In the genomic region with DNA sequence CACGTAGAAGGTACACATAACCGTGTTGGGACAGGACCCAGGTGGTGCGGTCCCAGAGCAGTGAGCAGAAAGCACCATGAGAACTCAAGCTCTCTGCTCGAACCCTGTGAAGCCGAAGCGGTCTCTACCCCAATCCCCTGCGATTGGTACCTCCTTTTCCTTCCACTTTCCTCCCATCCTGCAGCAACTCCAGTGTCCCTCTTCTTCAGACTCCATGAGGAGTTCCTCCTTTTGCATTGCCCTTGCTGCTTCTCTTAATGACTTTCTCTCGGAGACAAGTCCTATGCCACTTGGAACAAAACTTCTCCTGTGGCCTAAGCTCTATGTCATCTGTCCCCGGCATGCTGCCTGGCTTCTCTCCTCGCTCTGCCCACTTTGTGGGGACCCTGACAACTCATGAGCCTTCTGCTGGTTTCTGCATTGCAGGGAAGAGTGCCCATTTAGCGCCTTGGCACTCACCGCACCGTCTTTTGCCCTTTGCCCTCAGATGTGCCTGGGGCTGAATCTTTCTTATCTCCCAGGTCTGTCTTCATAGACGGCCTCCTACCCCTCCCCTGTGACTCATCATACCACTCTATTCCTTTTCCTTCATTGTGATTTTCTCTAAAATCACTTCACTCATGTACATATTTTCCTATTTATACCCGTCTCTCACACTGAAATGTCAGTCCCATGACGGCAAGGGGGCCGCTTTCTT, we compare ENCODE assay signal across 25 cellular contexts. TPM values are rescaled to one million over a fixed set of nuclear protein-coding genes. Genes with fewer than 3 reads are reported as not detected.
A peak's percentile ranks its signal among the peaks of the same experiment; 100 is the strongest.
DNase-seq lines count a peak whose midpoint lies in the region; ATAC-seq, FAIRE-seq and TF ChIP-seq lines count a peak whose summit lies in the region.
"Had no signal": no experiment of that assay in that cellular context is flagged by ENCODE, and none has a peak within 500 bp of the region (broad histone marks: within the 10 kb centered on the region; RNA-seq: fewer than 3 reads in every experiment).

No MANE protein-coding gene starts in this region.

- no peak for DNase-seq in HepG2 (ENCODE audit: low spot score)
- DNase-seq in right lobe of liver: no peak
- DNase-seq in CD8-positive, alpha-beta memory T cell: no peak
- no peak for DNase-seq in left colon
- DNase-seq in stimulated activated effector memory CD8-positive, alpha-beta T cell treated with anti-CD3 and anti-CD28 coated beads, Interleukin-12 subunit alpha, Interleukin-12 subunit beta, amount 100 ng/mL, for 72 hours (ENCODE audit: low spot score in 2 of 2): no peak
- DNase-seq in endothelial cell (ENCODE audit: low spot score): no peak
- no peak for DNase-seq in progenitor cell of endocrine pancreas (ENCODE audit: low spot score, unreplicated experiment)
- no peak for DNase-seq in posterior vena cava (ENCODE audit: low spot score)
- DNase-seq: ACHN, HCEC 1CT, NCI-H1048, NCI-H1436, NCI-H2029, NCI-H2171, NCI-H526, PC-3 had no signal

- POLR2A ChIA-PET in HepG2 (lab: Yijun Ruan, JAX): no interaction called here
- POLR2A ChIA-PET in CD8-positive, alpha-beta memory T cell (lab: Charles Lee): interaction anchor here (0.9 kb wide), 1 partner anchor 11 kb away, joined by 5 read pairs; no protein-coding TSS in a partner anchor

- peaks cover 74 to 95% (median 95%) of the 10 kb centered on the region in 3 donors for H3K4me1 Mint-ChIP-seq in CD8-positive, alpha-beta memory T cell
- peaks cover 86% of the 10 kb centered on the region for H3K4me1 Mint-ChIP-seq in stimulated activated effector memory CD8-positive, alpha-beta T cell treated with anti-CD3 and anti-CD28 coated beads, Interleukin-12 subunit alpha, Interleukin-12 subunit beta, amount 100 ng/mL, for 72 hours
- H3K4me1 Mint-ChIP-seq in endothelial cell (ENCODE audit: unreplicated experiment) (peaks cover 34% of the 10 kb centered on the region), progenitor cell of endocrine pancreas (ENCODE audit: low read depth) (no peaks in the 10 kb centered on the region)

- H3K4me3 Mint-ChIP-seq in CD8-positive, alpha-beta memory T cell: peak overlapping the region in 2 of 7 donors; percentile 0 to 3
- no peak overlapping the region for H3K4me3 Mint-ChIP-seq in stimulated activated effector memory CD8-positive, alpha-beta T cell treated with anti-CD3 and anti-CD28 coated beads, Interleukin-12 subunit alpha, Interleukin-12 subunit beta, amount 100 ng/mL, for 72 hours
- H3K4me3 Mint-ChIP-seq in endothelial cell (ENCODE audit: unreplicated experiment) (no peak overlapping the region), progenitor cell of endocrine pancreas (ENCODE audit: low read depth) (no peak overlapping the region)
- H3K4me3 Mint-ChIP-seq: CD14-positive monocyte, GM23338, IgD-negative memory B cell had no signal

- H3K9ac ChIP-seq in HepG2 (ENCODE audit: insufficient read depth, low read depth, low read length): no peak overlapping the region

- CTCF ChIA-PET in HepG2 (lab: Yijun Ruan, JAX; ENCODE audit: low intra/inter-chr PET ratio, low total read pairs): no interaction called here
- CTCF ChIA-PET in CD8-positive, alpha-beta memory T cell (lab: Charles Lee): interaction anchor here (0.9 to 3.3 kb wide), 4 partner anchors 11 to 67 kb away, joined by 3 to 15 read pairs (median 4); no protein-coding TSS in a partner anchor

- H2AFZ ChIP-seq in HepG2 (ENCODE audit: low read length): no peak overlapping the region
- H2AFZ ChIP-seq: GM23338 had no signal

- no peak for ATAC-seq in HepG2
- ATAC-seq in right lobe of liver: no peak
- peak; percentile 79 for ATAC-seq in left colon
- no peak for ATAC-seq in stimulated activated effector memory CD8-positive, alpha-beta T cell treated with anti-CD3 and anti-CD28 coated beads, Interleukin-12 subunit alpha, Interleukin-12 subunit beta, amount 100 ng/mL, for 72 hours
- ATAC-seq: GM23338, PC-3 had no signal

- H3K4me2 ChIP-seq in HepG2 (ENCODE audit: low read depth, low read length): no peak overlapping the region
- H3K4me2 ChIP-seq: GM23338 had no signal

- no peak for TF ChIP-seq CTCF in HepG2 (CRISPR knock-in tag; IDR thresholded peaks at IDR 0.05)
- no peak for TF ChIP-seq CTCF in right lobe of liver (IDR thresholded peaks at IDR 0.05)
- no peak for TF ChIP-seq CTCF in endothelial cell (IDR thresholded peaks at IDR 0.05; ENCODE audit: unreplicated experiment)
- TF ChIP-seq CTCF in progenitor cell of endocrine pancreas (IDR thresholded peaks at IDR 0.05; ENCODE audit: unreplicated experiment): no peak

- H3K27me3 Mint-ChIP-seq in CD8-positive, alpha-beta memory T cell: peaks cover 0 to 1% of the 10 kb centered on the region in 2 donors
- H3K27me3 Mint-ChIP-seq in endothelial cell (ENCODE audit: unreplicated experiment) (peaks cover 13% of the 10 kb centered on the region), progenitor cell of endocrine pancreas (peaks cover 41% of the 10 kb centered on the region)

- in situ Hi-C loops in HepG2 (cut with HindIII; ENCODE audit: extremely low pct_ligation_motif_present, low pct_unique_long_range_greater_than_20kb): no loop called here

- no peaks in the 10 kb centered on the region for H3K36me3 ChIP-seq in HepG2 (replicated peaks in 1 of 2; ENCODE audit: control insufficient read depth in 1 of 2, insufficient read depth in 2 of 2, low read length in 2 of 2)
- no peaks in the 10 kb centered on the region for H3K36me3 ChIP-seq in right lobe of liver
- no peaks in the 10 kb centered on the region for H3K36me3 ChIP-seq in CD8-positive, alpha-beta memory T cell (ENCODE audit: insufficient read depth, low read length)

- no peak for FAIRE-seq in HepG2 (lab: Jason Lieb, UNC)
- FAIRE-seq: GM12891, GM19239 had no signal

- no peak for TF ChIP-seq RAD21 in HepG2 (CRISPR knock-in tag; IDR thresholded peaks at IDR 0.05)

- TF ChIP-seq EP300 in HepG2 (IDR thresholded peaks at IDR 0.05; ENCODE audit: low read depth in 2 of 2, low read length in 2 of 2): no peak
- no peak for TF ChIP-seq EP300 in HepG2 (CRISPR knock-in tag; IDR thresholded peaks at IDR 0.05; ENCODE audit: borderline replicate concordance)

- peaks cover 2 to 44% of the 10 kb centered on the region in 2 experiments; a peak in 4 of 5 replicates for H3K27me3 ChIP-seq in HepG2 (ENCODE audit: control insufficient read depth in 1 of 2, insufficient read depth in 2 of 2, low read length in 2 of 2)
- no peaks in the 10 kb centered on the region for H3K27me3 ChIP-seq in right lobe of liver
- H3K27me3 ChIP-seq in CD8-positive, alpha-beta memory T cell (ENCODE audit: insufficient read depth, low read length, poor library complexity, severe bottlenecking): no peaks in the 10 kb centered on the region

- H3K27ac ChIP-seq in HepG2 (ENCODE audit: extremely low read length, insufficient read depth, low read length) (no peak overlapping the region), right lobe of liver (no peak overlapping the region)
- H3K27ac ChIP-seq in CD8-positive, alpha-beta memory T cell (ENCODE audit: low read depth, low read length): no peak overlapping the region
- H3K27ac ChIP-seq: HL-60, RWPE1 had no signal

- BruUV-seq in HepG2 (replicated peaks; lab: Mats Ljungman, UMichigan): no TSS peak

- intact Hi-C loops in HepG2 (cut with micrococcal nuclease; ENCODE audit: unreplicated experiment): no loop called here
- intact Hi-C loops in right lobe of liver (cut with DNase I): no loop called here
- intact Hi-C loops in left colon (cut with DNase I, micrococcal nuclease): no loop called here
- intact Hi-C loops in posterior vena cava (cut with DNase I): loop anchor here in 1 of 2 donors (5.0 kb wide), 1 partner anchor 862 kb away; no protein-coding TSS in a partner anchor

- WGBS in HepG2 (ENCODE audit: low lambda C conversion rate): 16% methylated on average over 17 of the region's 17 CpGs
- 73% methylated on average over 14 of the region's 17 CpGs for WGBS in right lobe of liver (ENCODE audit: insufficient coverage, low coverage, low lambda C conversion rate, missing lambda C conversion rate)

- no peaks in the 10 kb centered on the region for H3K79me2 ChIP-seq in HepG2 (ENCODE audit: insufficient read depth, low read length)

- H3K27ac Mint-ChIP-seq in CD8-positive, alpha-beta memory T cell: peak overlapping the region in 7 of 8 donors; percentile 9 to 88 (median 77)
- H3K27ac Mint-ChIP-seq in stimulated activated effector memory CD8-positive, alpha-beta T cell treated with anti-CD3 and anti-CD28 coated beads, Interleukin-12 subunit alpha, Interleukin-12 subunit beta, amount 100 ng/mL, for 72 hours: peak overlapping the region; percentile 17
- H3K27ac Mint-ChIP-seq in endothelial cell (ENCODE audit: unreplicated experiment) (no peak overlapping the region), progenitor cell of endocrine pancreas (no peak overlapping the region)
- H3K27ac Mint-ChIP-seq: GM23338, IgD-negative memory B cell had no signal

- TF ChIP-seq POLR2A in HepG2 (IDR thresholded peaks at IDR 0.05; ENCODE audit: insufficient read depth in 1 of 2, low read depth in 2 of 2, low read length in 2 of 2): no peak
- no peak for TF ChIP-seq POLR2A in right lobe of liver (IDR thresholded peaks at IDR 0.05)

- no peaks in the 10 kb centered on the region for H3K4me1 ChIP-seq in HepG2 (ENCODE audit: insufficient read depth, low read length)
- H3K4me1 ChIP-seq in right lobe of liver: peaks cover 0 to 5% (median 0%) of the 10 kb centered on the region in 4 donors
- peaks cover 85% of the 10 kb centered on the region for H3K4me1 ChIP-seq in CD8-positive, alpha-beta memory T cell (ENCODE audit: insufficient read depth, low read length)

- no peaks in the 10 kb centered on the region for H3K9me3 Mint-ChIP-seq in CD8-positive, alpha-beta memory T cell
- no peaks in the 10 kb centered on the region for H3K9me3 Mint-ChIP-seq in stimulated activated effector memory CD8-positive, alpha-beta T cell treated with anti-CD3 and anti-CD28 coated beads, Interleukin-12 subunit alpha, Interleukin-12 subunit beta, amount 100 ng/mL, for 72 hours
- H3K9me3 Mint-ChIP-seq in endothelial cell (ENCODE audit: unreplicated experiment) (no peaks in the 10 kb centered on the region), progenitor cell of endocrine pancreas (ENCODE audit: low read depth) (no peaks in the 10 kb centered on the region)
- H3K9me3 Mint-ChIP-seq: GM23338 had no signal

- no peaks in the 10 kb centered on the region for H3K9me3 ChIP-seq in HepG2 (ENCODE audit: low read length)
- no peaks in the 10 kb centered on the region for H3K9me3 ChIP-seq in right lobe of liver
- H3K9me3 ChIP-seq in CD8-positive, alpha-beta memory T cell (ENCODE audit: low read length): no peaks in the 10 kb centered on the region

- H3K4me3 ChIP-seq in HepG2 (replicated peaks in 1 of 3; ENCODE audit: insufficient read depth in 1 of 3, low read depth in 2 of 3, low read length in 3 of 3): no peak overlapping the region
- no peak overlapping the region for H3K4me3 ChIP-seq in right lobe of liver
- H3K4me3 ChIP-seq in CD8-positive, alpha-beta memory T cell (ENCODE audit: low read length): no peak overlapping the region
- H3K4me3 ChIP-seq: GM23338 had no signal

- peaks cover 3% of the 10 kb centered on the region; the same call in 1 of the 2 replicates for H4K20me1 ChIP-seq in HepG2 (ENCODE audit: insufficient read depth, low read length)

- H3K36me3 Mint-ChIP-seq in CD8-positive, alpha-beta memory T cell: peaks cover under 1 to 12% (median 9%) of the 10 kb centered on the region in 3 donors
- peaks cover 9% of the 10 kb centered on the region for H3K36me3 Mint-ChIP-seq in stimulated activated effector memory CD8-positive, alpha-beta T cell treated with anti-CD3 and anti-CD28 coated beads, Interleukin-12 subunit alpha, Interleukin-12 subunit beta, amount 100 ng/mL, for 72 hours
- H3K36me3 Mint-ChIP-seq in endothelial cell (ENCODE audit: low read depth, unreplicated experiment) (no peaks in the 10 kb centered on the region), progenitor cell of endocrine pancreas (ENCODE audit: insufficient read depth) (no peaks in the 10 kb centered on the region)
- H3K36me3 Mint-ChIP-seq: CD14-positive monocyte, IgD-negative memory B cell had no signal

RNA-seq across cellular contexts. Expression of gene ZNF831, which starts 9.2 kb away (rescaled TPM):
- total RNA-seq in HepG2 (2016; rRNA removed; fragmentation: Illumina TruSeq; extraction: Trizol): not detected in 2 replicates
- total RNA-seq in HepG2 (2016; cell fraction: cytosol; rRNA removed; fragmentation: Illumina TruSeq; extraction: Trizol; ENCODE audit: low read depth): not detected in 2 replicates
- not detected in 2 replicates for total RNA-seq in HepG2 (2016; cell fraction: insoluble cytoplasmic fraction; rRNA removed; fragmentation: Illumina TruSeq; extraction: Trizol)
- total RNA-seq in HepG2 (2016; cell fraction: membrane; rRNA removed; fragmentation: Illumina TruSeq; extraction: Trizol): not detected in 2 replicates
- total RNA-seq in HepG2 (2016; cell fraction: nucleus; rRNA removed; fragmentation: Illumina TruSeq; extraction: Trizol): not detected in 2 replicates
- polyA plus RNA-seq in HepG2 (2011; rRNA removed): not detected in 2 replicates
- polyA plus RNA-seq in HepG2 (2011; cell fraction: cytosol; rRNA removed): not detected in 2 replicates
- polyA plus RNA-seq in HepG2 (2011; cell fraction: nucleus; rRNA removed): not detected in 2 replicates
- polyA plus RNA-seq in HepG2 (2012): not detected in 2 replicates
- not detected in 2 replicates for polyA plus RNA-seq in HepG2 (2016; cell fraction: cytosol; fragmentation: Illumina TruSeq; extraction: Trizol; ENCODE audit: low read depth)
- polyA plus RNA-seq in HepG2 (2016; cell fraction: insoluble cytoplasmic fraction; fragmentation: Illumina TruSeq; extraction: Trizol; ENCODE audit: low read depth): not detected in 2 replicates
- not detected in 2 replicates for polyA plus RNA-seq in HepG2 (2016; cell fraction: membrane; fragmentation: Illumina TruSeq; extraction: Trizol; ENCODE audit: low read depth)
- polyA plus RNA-seq in HepG2 (2016; cell fraction: nucleus; fragmentation: Illumina TruSeq; extraction: Trizol; ENCODE audit: insufficient read depth, low read depth): not detected in 2 replicates
- not detected in 2 replicates for polyA minus RNA-seq in HepG2 (2011; rRNA and poly(A)+ RNA removed; ENCODE audit: low replicate concordance)
- not detected in 2 replicates for polyA minus RNA-seq in HepG2 (2011; cell fraction: cytosol; rRNA and poly(A)+ RNA removed)
- not detected in 2 replicates for polyA minus RNA-seq in HepG2 (2011; cell fraction: nucleus; rRNA and poly(A)+ RNA removed)
- total RNA-seq in right lobe of liver: under 1 TPM; 0.04 to 0.25 (median 0.07) TPM
- 1 to 10 TPM; 6.4 to 6.9 TPM for total RNA-seq in CD8-positive, alpha-beta memory T cell
- polyA plus RNA-seq in CD8-positive, alpha-beta memory T cell: 12.1 TPM
- under 1 TPM; 0.15 to 0.61 TPM for total RNA-seq in left colon
- 0.56 TPM for total RNA-seq in endothelial cell (ENCODE audit: unreplicated experiment)
- total RNA-seq in progenitor cell of endocrine pancreas: not detected in 2 replicates
- total RNA-seq in posterior vena cava: under 1 TPM; 0.37 to 0.57 TPM
- total RNA-seq: GM23338, HT1080, MCF 10A, PC-3 had no signal
- polyA plus RNA-seq: GM23338 had no signal

Comparison
In these comparisons a context has a peak if more than half of its experiments do, and no peak if none do; other contexts are left out.
1. H3K27ac Mint-ChIP-seq: peak in CD8-positive, alpha-beta memory T cell (7 of 8) and stimulated activated effector memory CD8-positive, alpha-beta T cell treated with anti-CD3 and anti-CD28 coated beads, Interleukin-12 subunit alpha, Interleukin-12 subunit beta, amount 100 ng/mL, for 72 hours (single experiment); none in endothelial cell (single experiment) and progenitor cell of endocrine pancreas (single experiment).